ENCODE assay signal across 10 cellular contexts in genomic region chr3:196322-197153, GRCh38. TPM values are rescaled to one million over a fixed set of nuclear protein-coding genes. Genes with fewer than 3 reads are reported as not detected.
DNase-seq lines count a peak whose midpoint lies in the region; ATAC-seq and TF ChIP-seq lines count a peak whose summit lies in the region.
"Had no signal": no experiment of that assay in that cellular context is flagged by ENCODE, and none has a peak within 500 bp of the region (broad histone marks: within the 10 kb centered on the region; RNA-seq: fewer than 3 reads in every experiment).

TSS of gene CHL1 (plus strand) at chr3:196763. CDS start at chr3:319777, 123,014 bp downstream.

- DNase-seq in NCI-H345 (lab: John Stamatoyannopoulos, UW) (peak; percentile 60), germinal center (ENCODE audit: low spot score) (peak; percentile 11), psoas muscle (peak in 1 of 2 donors; percentile 51), osteoblast (ENCODE audit: insufficient read length, low spot score, missing footprints) (no peak)
- no peak for DNase-seq in central memory CD4-positive, alpha-beta T cell
- no peak for DNase-seq in activated CD4-positive, alpha-beta T cell treated with anti-CD3 and anti-CD28 coated beads, Interleukin-2, amount 50 U/mL, for 48 hours

- H2AFZ ChIP-seq in osteoblast (ENCODE audit: low read length), result no peak within 1 kb of the TSS

- intact Hi-C loops in psoas muscle (cut with DNase I), result no loop called here

- peak; percentile 47 for ATAC-seq in GM18907 (IDR thresholded peaks at IDR 0.05; ENCODE audit: unreplicated experiment)
- peak in 3 of 4 donors; percentile 25 to 44 (median 28) for ATAC-seq in psoas muscle
- ATAC-seq in HG02884 (IDR thresholded peaks at IDR 0.05; ENCODE audit: unreplicated experiment), result no peak

- no peak within 1 kb of the TSS for H3K4me2 ChIP-seq in osteoblast (ENCODE audit: insufficient read depth, low read length)

- WGBS in psoas muscle, 3 donors, result 2% methylated on average over 44 to 64 of the region's 64 CpGs

- peaks cover 0 to 49% (median 15%) of the 10 kb centered on the region in 3 donors for H3K27me3 ChIP-seq in psoas muscle (ENCODE audit: insufficient read depth in 3 of 3, low read length in 2 of 3)
- H3K27me3 ChIP-seq in osteoblast (ENCODE audit: insufficient read depth, low read length), result no peaks in the 10 kb centered on the region

- H3K27ac ChIP-seq in psoas muscle (no peak within 1 kb of the TSS), osteoblast (ENCODE audit: low read depth, low read length) (no peak within 1 kb of the TSS)

- H4K20me1 ChIP-seq in osteoblast (ENCODE audit: insufficient read depth, low read length), result no peaks in the 10 kb centered on the region

- TF ChIP-seq CTCF in psoas muscle (IDR thresholded peaks at IDR 0.05) (no peak), osteoblast (IDR thresholded peaks at IDR 0.05; ENCODE audit: extremely low read depth, low read depth, low read length) (no peak)

- H3K36me3 ChIP-seq in psoas muscle (ENCODE audit: insufficient read depth in 1 of 2, low read depth in 1 of 2) (no peaks in the 10 kb centered on the region), osteoblast (ENCODE audit: insufficient read depth, low read length) (no peaks in the 10 kb centered on the region)

- H3K4me1 ChIP-seq in psoas muscle (peaks cover 4% of the 10 kb centered on the region), osteoblast (ENCODE audit: insufficient read depth, low read length) (no peaks in the 10 kb centered on the region)

- no peaks in the 10 kb centered on the region for H3K9me3 ChIP-seq in psoas muscle
- H3K9me3 ChIP-seq in osteoblast (ENCODE audit: low read depth, low read length), result no peaks in the 10 kb centered on the region

- H3K4me3 ChIP-seq in psoas muscle (peak within 1 kb of the TSS; percentile 64), osteoblast (ENCODE audit: insufficient read depth, low read length) (no peak within 1 kb of the TSS)

- H3K79me2 ChIP-seq in osteoblast (ENCODE audit: insufficient read depth, low read length), result no peaks in the 10 kb centered on the region

RNA-seq across cellular contexts. Expression of gene CHL1, which starts in this region (rescaled TPM):
- total RNA-seq in psoas muscle (1 to 10 TPM in 2 of 4 donors, under 1 TPM in 2; 0.67 to 1.9 (median 1.2) TPM), osteoblast (3.6 and 10.3 TPM in 2 replicates)
- polyA plus RNA-seq in psoas muscle, result under 1 TPM; 0.43 to 0.49 (median 0.47) TPM
- total RNA-seq: glomerular endothelial cell, HT1080 had no signal

Comparison
In these comparisons a context has a peak if more than half of its experiments do, and no peak if none do; other contexts are left out.
1. DNase-seq: peak in NCI-H345 (single experiment) and germinal center (single experiment); none in osteoblast (single experiment), central memory CD4-positive, alpha-beta T cell (single experiment) and activated CD4-positive, alpha-beta T cell treated with anti-CD3 and anti-CD28 coated beads, Interleukin-2, amount 50 U/mL, for 48 hours (0 of 2).